In the genomic region with DNA sequence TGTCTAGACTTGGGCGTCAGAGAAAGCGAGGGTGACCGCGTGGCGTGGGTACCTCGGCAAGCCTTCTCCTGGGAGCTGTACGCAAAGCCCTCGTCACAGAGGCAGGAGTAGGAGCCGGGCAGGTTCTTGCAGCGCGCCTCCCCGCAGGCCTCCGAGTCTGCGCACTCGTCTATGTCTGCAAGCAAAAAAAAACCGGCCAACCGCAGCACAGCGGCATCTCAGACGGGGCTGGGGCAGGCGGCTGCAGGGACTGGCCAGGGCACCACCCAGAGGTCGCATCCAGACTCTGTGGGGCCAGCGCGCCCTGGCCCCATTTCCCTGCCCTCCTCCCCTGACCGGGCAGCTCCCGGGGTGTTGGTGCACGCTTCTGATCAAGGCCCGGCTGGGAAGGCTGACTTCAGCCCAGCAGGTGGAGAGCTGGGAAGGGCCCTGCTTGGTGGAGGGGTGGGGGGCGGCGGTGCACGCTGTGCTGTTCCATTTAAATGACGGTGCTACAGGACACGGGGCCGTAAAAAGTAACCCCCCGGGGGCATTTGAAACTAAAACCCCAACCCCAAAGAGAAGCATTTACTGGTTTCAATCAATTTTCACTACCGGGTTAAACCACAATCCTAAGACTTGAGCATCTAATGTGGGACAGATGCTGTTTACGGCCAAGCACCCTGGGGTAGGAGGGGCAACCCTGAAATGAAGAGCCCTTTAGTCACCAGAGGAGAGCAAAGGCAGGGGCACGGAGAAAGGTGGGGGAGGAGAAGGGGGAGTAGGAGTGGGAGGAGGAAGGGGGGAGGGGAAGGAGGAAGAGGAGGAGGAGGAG, we compare ENCODE assay signal across 1 cellular context.
A peak's percentile ranks its signal among the peaks of the same experiment; 100 is the strongest.
TF ChIP-seq lines count a peak whose summit lies in the region.

No MANE protein-coding gene starts in this region.

TF ChIP-seq in GM12878, 131 proteins besides CTCF, POLR2A, EP300 and RAD21:
- TF ChIP-seq RUNX3 (IDR thresholded peaks at IDR 0.05; ENCODE audit: low read length) = peak; percentile 36; the same call in 1 of the 2 replicates
- TF ChIP-seq, protein P1, sequence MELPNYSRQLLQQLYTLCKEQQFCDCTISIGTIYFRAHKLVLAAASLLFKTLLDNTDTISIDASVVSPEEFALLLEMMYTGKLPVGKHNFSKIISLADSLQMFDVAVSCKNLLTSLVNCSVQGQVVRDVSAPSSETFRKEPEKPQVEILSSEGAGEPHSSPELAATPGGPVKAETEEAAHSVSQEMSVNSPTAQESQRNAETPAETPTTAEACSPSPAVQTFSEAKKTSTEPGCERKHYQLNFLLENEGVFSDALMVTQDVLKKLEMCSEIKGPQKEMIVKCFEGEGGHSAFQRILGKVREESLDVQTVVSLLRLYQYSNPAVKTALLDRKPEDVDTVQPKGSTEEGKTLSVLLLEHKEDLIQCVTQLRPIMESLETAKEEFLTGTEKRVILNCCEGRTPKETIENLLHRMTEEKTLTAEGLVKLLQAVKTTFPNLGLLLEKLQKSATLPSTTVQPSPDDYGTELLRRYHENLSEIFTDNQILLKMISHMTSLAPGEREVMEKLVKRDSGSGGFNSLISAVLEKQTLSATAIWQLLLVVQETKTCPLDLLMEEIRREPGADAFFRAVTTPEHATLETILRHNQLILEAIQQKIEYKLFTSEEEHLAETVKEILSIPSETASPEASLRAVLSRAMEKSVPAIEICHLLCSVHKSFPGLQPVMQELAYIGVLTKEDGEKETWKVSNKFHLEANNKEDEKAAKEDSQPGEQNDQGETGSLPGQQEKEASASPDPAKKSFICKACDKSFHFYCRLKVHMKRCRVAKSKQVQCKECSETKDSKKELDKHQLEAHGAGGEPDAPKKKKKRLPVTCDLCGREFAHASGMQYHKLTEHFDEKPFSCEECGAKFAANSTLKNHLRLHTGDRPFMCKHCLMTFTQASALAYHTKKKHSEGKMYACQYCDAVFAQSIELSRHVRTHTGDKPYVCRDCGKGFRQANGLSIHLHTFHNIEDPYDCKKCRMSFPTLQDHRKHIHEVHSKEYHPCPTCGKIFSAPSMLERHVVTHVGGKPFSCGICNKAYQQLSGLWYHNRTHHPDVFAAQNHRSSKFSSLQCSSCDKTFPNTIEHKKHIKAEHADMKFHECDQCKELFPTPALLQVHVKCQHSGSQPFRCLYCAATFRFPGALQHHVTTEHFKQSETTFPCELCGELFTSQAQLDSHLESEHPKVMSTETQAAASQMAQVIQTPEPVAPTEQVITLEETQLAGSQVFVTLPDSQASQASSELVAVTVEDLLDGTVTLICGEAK (IDR thresholded peaks at IDR 0.05; ENCODE audit: borderline replicate concordance) = no peak
